29 cellular contexts compared by ENCODE assay signal in genomic region chr1:27515626-27516025, GRCh38. TPM values are rescaled to one million over a fixed set of nuclear protein-coding genes. Genes with fewer than 3 reads are reported as not detected.
A peak's percentile ranks its signal among the peaks of the same experiment; 100 is the strongest.
DNase-seq lines count a peak whose midpoint lies in the region; ATAC-seq and TF ChIP-seq lines count a peak whose summit lies in the region.
"Had no signal": no experiment of that assay in that cellular context is flagged by ENCODE, and none has a peak within 500 bp of the region (broad histone marks: within the 10 kb centered on the region; RNA-seq: fewer than 3 reads in every experiment).

No MANE protein-coding gene starts in this region.

- H3K27me3 ChIP-seq in neuronal stem cell (ENCODE audit: control insufficient read depth in 3 of 3, insufficient read depth in 3 of 3, low read depth in 1 of 3, low read length in 3 of 3), result no peaks in the 10 kb centered on the region
- no peaks in the 10 kb centered on the region for H3K27me3 ChIP-seq in testis
- no peaks in the 10 kb centered on the region for H3K27me3 ChIP-seq in PC-9 (ENCODE audit: insufficient read depth, low read depth)
- H3K27me3 ChIP-seq: BE2C, brain microvascular endothelial cell, sigmoid colon had no signal

- no peak overlapping the region for H2BK12ac ChIP-seq in neuronal stem cell (ENCODE audit: low read length)

- H3K4ac ChIP-seq in neuronal stem cell (ENCODE audit: low read length), result no peak overlapping the region

- H4K20me1 ChIP-seq in PC-9 (ENCODE audit: insufficient read depth), result no peaks in the 10 kb centered on the region

- H2BK15ac ChIP-seq in neuronal stem cell (ENCODE audit: low read length), result no peak overlapping the region

- H3K27ac Mint-ChIP-seq in effector memory CD8-positive, alpha-beta T cell, result peak overlapping the region; percentile 30 to 65
- no peak overlapping the region for H3K27ac Mint-ChIP-seq in activated naive CD8-positive, alpha-beta T cell treated with anti-CD3 and anti-CD28 coated beads for 36 hours
- H3K27ac Mint-ChIP-seq: activated CD8-positive, alpha-beta T cell treated with anti-CD3 and anti-CD28 coated beads for 36 hours; activated naive CD4-positive, alpha-beta T cell treated with anti-CD3 and anti-CD28 coated beads, Interleukin-2, amount 10 ng/mL, durations not matched to agents 7 days and 5 days; activated T-helper 1 cell treated with anti-CD3 and anti-CD28 coated beads, Interleukin-12 subunit alpha, Interleukin-12 subunit beta, Interleukin-2, Interleukin-4 antibody, amounts not matched to agents 30 ng/mL and 10 ng/mL and 1 ng/mL, durations not matched to agents 14 hours and 24 hours and 36 hours; progenitor cell of endocrine pancreas had no signal

- H2AK5ac ChIP-seq in neuronal stem cell (ENCODE audit: low read depth, low read length), result no peak overlapping the region

- H3F3A ChIP-seq in PC-9 (ENCODE audit: insufficient read depth, low read depth), result no peaks in the 10 kb centered on the region; the same call in 1 of the 2 replicates

- H3K4me1 Mint-ChIP-seq in effector memory CD8-positive, alpha-beta T cell (ENCODE audit: low read depth in 2 of 2), result peaks cover 0 to 6% of the 10 kb centered on the region in 2 donors
- H3K4me1 Mint-ChIP-seq in activated naive CD8-positive, alpha-beta T cell treated with anti-CD3 and anti-CD28 coated beads for 36 hours, result peaks cover 22% of the 10 kb centered on the region

- H3K4me2 ChIP-seq in neuronal stem cell (ENCODE audit: insufficient read depth, low read length, poor library complexity, severe bottlenecking) (no peak overlapping the region), PC-9 (no peak overlapping the region)

- no peaks in the 10 kb centered on the region for H3K36me3 ChIP-seq in HEK293 (ENCODE audit: control insufficient read depth in 2 of 2, insufficient read depth in 1 of 2, low read length in 2 of 2)
- no peaks in the 10 kb centered on the region for H3K36me3 ChIP-seq in neuronal stem cell (replicated peaks in 1 of 2; ENCODE audit: control insufficient read depth in 2 of 2, insufficient read depth in 2 of 2, low read length in 2 of 2)
- H3K36me3 ChIP-seq in testis (ENCODE audit: low read depth, missing control alignments), result no peaks in the 10 kb centered on the region
- no peaks in the 10 kb centered on the region for H3K36me3 ChIP-seq in PC-9 (ENCODE audit: low read depth)
- H3K36me3 ChIP-seq: BE2C, brain microvascular endothelial cell, HAP-1, sigmoid colon had no signal

- H3K4me1 ChIP-seq in HEK293 (ENCODE audit: control insufficient read depth, insufficient read depth, low read length), result no peaks in the 10 kb centered on the region
- peaks cover 30 to 34% of the 10 kb centered on the region in 2 donors for H3K4me1 ChIP-seq in neuronal stem cell (ENCODE audit: control insufficient read depth in 2 of 2, insufficient read depth in 1 of 2, low read depth in 1 of 2, low read length in 2 of 2)
- H3K4me1 ChIP-seq in testis, result peaks cover 48% of the 10 kb centered on the region
- peaks cover 21% of the 10 kb centered on the region for H3K4me1 ChIP-seq in PC-9 (replicated peaks; ENCODE audit: insufficient read depth)
- H3K4me1 ChIP-seq: BE2C, HAP-1 had no signal

- no peak for TF ChIP-seq CTCF in HEK293 (tag by site-specific recombination; IDR thresholded peaks at IDR 0.05)
- no peak for TF ChIP-seq CTCF in testis (IDR thresholded peaks at IDR 0.05)
- no peak for TF ChIP-seq CTCF in PC-9 (conservative IDR thresholded peaks at IDR 0.05)

- DNase-seq in effector memory CD8-positive, alpha-beta T cell, result no peak
- DNase-seq in neuronal stem cell (ENCODE audit: low spot score) (no peak), testis (no peak), PC-9 (no peak), cerebellum (ENCODE audit: low spot score) (no peak)
- DNase-seq in activated naive CD8-positive, alpha-beta T cell treated with anti-CD3 and anti-CD28 coated beads for 36 hours, result no peak
- DNase-seq: ACHN; activated CD4-positive, CD25-positive, alpha-beta regulatory T cell treated with anti-CD3 and anti-CD28 coated beads, Interleukin-2, amount 50 U/mL, for 72 hours; activated CD8-positive, alpha-beta memory T cell treated with anti-CD3 and anti-CD28 coated beads, Interleukin-2, amount 50 U/mL, for 48 hours; activated CD8-positive, alpha-beta T cell treated with anti-CD3 and anti-CD28 coated beads for 36 hours; activated naive CD4-positive, alpha-beta T cell treated with anti-CD3 and anti-CD28 coated beads, Interleukin-2, amount 10 ng/mL, durations not matched to agents 7 days and 5 days; BE2C; brain microvascular endothelial cell; CD8-positive, alpha-beta memory T cell; DMS 273 treated with DMSO at 0.1 percent for 48 hours; hypothalamus; Karpas-422; NCI-H1417 treated with DMSO at 0.1 percent for 48 hours; NCI-H2081; NCI-H526; PC-3; SHP77; sigmoid colon; stimulated activated CD4-positive, alpha-beta T cell treated with anti-CD3 and anti-CD28 coated beads, Interleukin-15, amount 100 ng/mL, for 24 hours; stimulated activated CD4-positive, alpha-beta T cell treated with anti-CD3 and anti-CD28 coated beads, Interleukin-4, amount 100 ng/mL, for 4 hours had no signal

- intact Hi-C loops in testis (cut with DNase I; ENCODE audit: low total_unique reads) (no loop called here), PC-9 (cut with micrococcal nuclease; ENCODE audit: unreplicated experiment) (no loop called here)

- CTCF ChIA-PET in HEK293 (lab: Yijun Ruan, JAX) (interaction anchor here (0.6 to 1.6 kb wide), 5 partner anchors 41 to 215 kb away, joined by 3 to 5 read pairs (median 4); no protein-coding TSS in a partner anchor), PC-9 (lab: Charles Lee) (no interaction called here)

- H3K4me3 Mint-ChIP-seq in effector memory CD8-positive, alpha-beta T cell, result no peak overlapping the region
- no peak overlapping the region for H3K4me3 Mint-ChIP-seq in activated naive CD8-positive, alpha-beta T cell treated with anti-CD3 and anti-CD28 coated beads for 36 hours
- H3K4me3 Mint-ChIP-seq: activated CD8-positive, alpha-beta T cell treated with anti-CD3 and anti-CD28 coated beads for 36 hours; activated naive CD4-positive, alpha-beta T cell treated with anti-CD3 and anti-CD28 coated beads, Interleukin-2, amount 10 ng/mL, durations not matched to agents 7 days and 5 days; activated T-helper 1 cell treated with anti-CD3 and anti-CD28 coated beads, Interleukin-12 subunit alpha, Interleukin-12 subunit beta, Interleukin-2, Interleukin-4 antibody, amounts not matched to agents 30 ng/mL and 10 ng/mL and 1 ng/mL, durations not matched to agents 14 hours and 24 hours and 36 hours; CD8-positive, alpha-beta memory T cell had no signal

- H3K27me3 Mint-ChIP-seq in effector memory CD8-positive, alpha-beta T cell, result no peaks in the 10 kb centered on the region
- no peaks in the 10 kb centered on the region for H3K27me3 Mint-ChIP-seq in activated naive CD8-positive, alpha-beta T cell treated with anti-CD3 and anti-CD28 coated beads for 36 hours
- H3K27me3 Mint-ChIP-seq: activated CD8-positive, alpha-beta T cell treated with anti-CD3 and anti-CD28 coated beads for 36 hours; progenitor cell of endocrine pancreas had no signal

- no peak overlapping the region for H3K23ac ChIP-seq in neuronal stem cell (ENCODE audit: low read depth, low read length, poor library complexity)

- no peak for ATAC-seq in effector memory CD8-positive, alpha-beta T cell (replicated peaks)
- ATAC-seq: activated CD8-positive, alpha-beta T cell treated with anti-CD3 and anti-CD28 coated beads for 36 hours; PC-3 had no signal

- H2BK120ac ChIP-seq in neuronal stem cell (ENCODE audit: low read depth, low read length), result no peak overlapping the region

- no peaks in the 10 kb centered on the region for H3K36me3 Mint-ChIP-seq in effector memory CD8-positive, alpha-beta T cell (ENCODE audit: insufficient read depth)
- H3K36me3 Mint-ChIP-seq in activated naive CD8-positive, alpha-beta T cell treated with anti-CD3 and anti-CD28 coated beads for 36 hours, result no peaks in the 10 kb centered on the region
- H3K36me3 Mint-ChIP-seq: activated naive CD4-positive, alpha-beta T cell treated with anti-CD3 and anti-CD28 coated beads, Interleukin-2, amount 10 ng/mL, durations not matched to agents 7 days and 5 days; CD8-positive, alpha-beta memory T cell had no signal

- H3K27ac ChIP-seq in HEK293 (ENCODE audit: extremely low read depth, low read depth, low read length), result no peak overlapping the region
- no peak overlapping the region for H3K27ac ChIP-seq in neuronal stem cell (replicated peaks; ENCODE audit: low read length)
- H3K27ac ChIP-seq in testis, result peak overlapping the region; percentile 14 to 75
- H3K27ac ChIP-seq in PC-9, result no peak overlapping the region
- H3K27ac ChIP-seq: brain microvascular endothelial cell, sigmoid colon had no signal

- no peak for TF ChIP-seq POLR2A in testis (IDR thresholded peaks at IDR 0.05)

- no peaks in the 10 kb centered on the region for H3K79me2 ChIP-seq in PC-9 (ENCODE audit: low read depth)

- H3K9me2 ChIP-seq in PC-9 (ENCODE audit: insufficient read depth), result no peaks in the 10 kb centered on the region

- POLR2A ChIA-PET in HEK293 (lab: Yijun Ruan, JAX) (no interaction called here), PC-9 (lab: Charles Lee; ENCODE audit: unreplicated experiment) (no interaction called here)

- no peaks in the 10 kb centered on the region for H3K9me3 Mint-ChIP-seq in effector memory CD8-positive, alpha-beta T cell
- no peaks in the 10 kb centered on the region for H3K9me3 Mint-ChIP-seq in activated naive CD8-positive, alpha-beta T cell treated with anti-CD3 and anti-CD28 coated beads for 36 hours
- H3K9me3 Mint-ChIP-seq: activated CD8-positive, alpha-beta T cell treated with anti-CD3 and anti-CD28 coated beads for 36 hours; activated naive CD4-positive, alpha-beta T cell treated with anti-CD3 and anti-CD28 coated beads, Interleukin-2, amount 10 ng/mL, durations not matched to agents 7 days and 5 days; activated T-helper 1 cell treated with anti-CD3 and anti-CD28 coated beads, Interleukin-12 subunit alpha, Interleukin-12 subunit beta, Interleukin-2, Interleukin-4 antibody, amounts not matched to agents 30 ng/mL and 10 ng/mL and 1 ng/mL, durations not matched to agents 14 hours and 24 hours and 36 hours; CD8-positive, alpha-beta memory T cell had no signal

- no peak overlapping the region for H3K14ac ChIP-seq in neuronal stem cell (ENCODE audit: low read length)

- no peak overlapping the region for H4K91ac ChIP-seq in neuronal stem cell (ENCODE audit: low read depth, low read length, poor library complexity)

- no peaks in the 10 kb centered on the region for H3K9me3 ChIP-seq in HEK293 (ENCODE audit: control insufficient read depth, insufficient read depth, low read depth, low read length)
- H3K9me3 ChIP-seq in neuronal stem cell (replicated peaks in 1 of 2; ENCODE audit: control insufficient read depth in 2 of 2, insufficient read depth in 1 of 2, low read depth in 1 of 2, low read length in 2 of 2), result no peaks in the 10 kb centered on the region
- H3K9me3 ChIP-seq in testis, result no peaks in the 10 kb centered on the region
- H3K9me3 ChIP-seq in PC-9 (ENCODE audit: insufficient read depth, low read depth), result no peaks in the 10 kb centered on the region
- H3K9me3 ChIP-seq: BE2C, HAP-1, sigmoid colon had no signal

- no peak overlapping the region for H3K4me3 ChIP-seq in HEK293 (ENCODE audit: low read depth, low read length)
- H3K4me3 ChIP-seq in neuronal stem cell (ENCODE audit: low read length in 2 of 2), result no peak overlapping the region
- H3K4me3 ChIP-seq in testis, result no peak overlapping the region
- H3K4me3 ChIP-seq in PC-9, result no peak overlapping the region
- H3K4me3 ChIP-seq: HAP-1, sigmoid colon had no signal

- H3K79me1 ChIP-seq in neuronal stem cell (ENCODE audit: low read depth, low read length), result no peaks in the 10 kb centered on the region

- H2BK5ac ChIP-seq in neuronal stem cell (ENCODE audit: low read length), result no peak overlapping the region

- WGBS in neuronal stem cell (ENCODE audit: extremely low coverage in 2 of 2, insufficient read length in 2 of 2, insufficient replicate concordance in 1 of 2), 2 donors, result no CpG with 5 or more reads among the region's 3 CpGs
- WGBS in testis, 2 donors, result 42 to 47% methylated on average over 3 of the region's 3 CpGs

- H3K9ac ChIP-seq in neuronal stem cell (ENCODE audit: low read depth, low read length, poor library complexity), result no peak overlapping the region

- H3K18ac ChIP-seq in neuronal stem cell (ENCODE audit: low read length), result peak overlapping the region; percentile 41

- H2AFZ ChIP-seq in neuronal stem cell (ENCODE audit: low read length) (peak overlapping the region; percentile 75), PC-9 (no peak overlapping the region)

- no peak overlapping the region for H4K8ac ChIP-seq in neuronal stem cell (ENCODE audit: low read depth, low read length)

- BruUV-seq in PC-9 (replicated peaks; lab: Mats Ljungman, UMichigan), result no TSS peak

RNA-seq across cellular contexts. Expression of gene WASF2, which starts 25.7 kb away (rescaled TPM):
- polyA plus RNA-seq in neuronal stem cell (2013, experiment 1 of 2), result 44.1 TPM
- polyA plus RNA-seq in neuronal stem cell (2013, experiment 2 of 2), result 45.8 TPM
- total RNA-seq in testis (10 to 100 TPM; 57.8 to 58.0 TPM), PC-9 (2021) (96.5 and 134 TPM in 2 replicates), cerebellum (15.2 TPM)
- 128 TPM for polyA plus RNA-seq in testis (ENCODE audit: insufficient read depth, low read depth, low replicate concordance)
- 100 to 1,000 TPM; 103 TPM for total RNA-seq in activated naive CD8-positive, alpha-beta T cell treated with anti-CD3 and anti-CD28 coated beads for 36 hours

Comparison
In these comparisons a context has a peak if more than half of its experiments do, and no peak if none do; other contexts are left out.
1. H3K27ac ChIP-seq: peak in testis (2 of 2); none in HEK293 (single experiment), neuronal stem cell (single experiment) and PC-9 (single experiment).